8 cellular contexts compared by ENCODE assay signal in the genomic region with DNA sequence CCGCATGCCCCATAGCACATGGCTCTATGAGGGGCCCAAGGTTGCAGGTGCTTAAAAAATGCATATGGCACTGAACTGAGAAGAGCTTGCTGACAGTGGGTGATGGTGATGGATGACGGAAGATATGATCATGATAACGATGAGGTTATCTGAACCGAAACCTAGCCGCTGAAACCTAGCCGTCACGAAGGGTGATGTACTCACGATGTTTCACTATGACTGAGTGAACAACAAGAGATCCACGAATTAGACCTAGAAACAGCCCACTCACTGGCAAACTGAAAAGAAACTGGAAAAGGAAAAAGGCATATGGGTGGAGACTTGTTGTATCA. TPM values are rescaled to one million over a fixed set of nuclear protein-coding genes. Genes with fewer than 3 reads are reported as not detected.
A peak's percentile ranks its signal among the peaks of the same experiment; 100 is the strongest.
DNase-seq lines count a peak whose midpoint lies in the region; ATAC-seq and TF ChIP-seq lines count a peak whose summit lies in the region.

No MANE protein-coding gene starts in this region.

- H2AFZ ChIP-seq in OCI-LY3 (ENCODE audit: low read depth, low read length) = no peak overlapping the region

- H3K27me3 Mint-ChIP-seq in immature natural killer cell (ENCODE audit: low read depth in 3 of 3) = peaks cover 0 to 5% (median 2%) of the 10 kb centered on the region in 3 donors

- 81% methylated on average over 9 of the region's 9 CpGs for WGBS in right cardiac atrium

- peaks cover 86% of the 10 kb centered on the region for H3K4me1 ChIP-seq in OCI-LY3 (ENCODE audit: low read length)
- H3K4me1 ChIP-seq in right cardiac atrium (ENCODE audit: control insufficient read depth, insufficient read depth, low read length) = no peaks in the 10 kb centered on the region

- H3K27ac ChIP-seq in OCI-LY3 (ENCODE audit: low read length) (peak overlapping the region; percentile 56), right cardiac atrium (ENCODE audit: low read length) (no peak overlapping the region)

- peak overlapping the region; percentile 79 for H3K4me2 ChIP-seq in OCI-LY3 (ENCODE audit: low read length)

- peaks cover 0 to 7% (median 4%) of the 10 kb centered on the region in 3 donors for H3K36me3 Mint-ChIP-seq in immature natural killer cell

- DNase-seq in immature natural killer cell (peak in 1 of 3 donors; percentile 45), RKO (ENCODE audit: low spot score) (no peak), NCI-H2107 (lab: John Stamatoyannopoulos, UW) (no peak), right cardiac atrium (no peak), NCI-H526 treated with DMSO at 0.1 percent for 48 hours (lab: John Stamatoyannopoulos, UW) (no peak)

- peaks cover 14% of the 10 kb centered on the region for H3K36me3 ChIP-seq in OCI-LY3 (replicated peaks; ENCODE audit: low read depth, low read length)

- H4K20me1 ChIP-seq in OCI-LY3 (ENCODE audit: insufficient read depth, low read length) = no peaks in the 10 kb centered on the region

- ATAC-seq in GM18498 (IDR thresholded peaks at IDR 0.05; ENCODE audit: unreplicated experiment) (peak; percentile 89), GM21717 (IDR thresholded peaks at IDR 0.05; ENCODE audit: unreplicated experiment) (peak; percentile 92), right cardiac atrium (no peak)

- intact Hi-C loops in right cardiac atrium (cut with DNase I) = no loop called here

- H3K27me3 ChIP-seq in OCI-LY3 (ENCODE audit: low read depth, low read length) (no peaks in the 10 kb centered on the region), right cardiac atrium (ENCODE audit: control insufficient read depth, insufficient read depth) (no peaks in the 10 kb centered on the region)

- H3K9ac ChIP-seq in OCI-LY3 (ENCODE audit: low read length) = peak overlapping the region; percentile 50; the same call in 1 of the 2 replicates

- H3K4me3 ChIP-seq in OCI-LY3 (ENCODE audit: low read length) (peak overlapping the region; percentile 61), right cardiac atrium (ENCODE audit: low read length) (no peak overlapping the region)

- peak overlapping the region in 4 of 6 donors; percentile 9 to 91 (median 66) for H3K27ac Mint-ChIP-seq in immature natural killer cell

- TF ChIP-seq CTCF in OCI-LY3 (IDR thresholded peaks at IDR 0.05; ENCODE audit: low read depth, low read length) = no peak

- peak overlapping the region in 1 of 5 donors; percentile 74 for H3K4me3 Mint-ChIP-seq in immature natural killer cell

- no peaks in the 10 kb centered on the region for H3K9me3 Mint-ChIP-seq in immature natural killer cell

- H3K79me2 ChIP-seq in OCI-LY3 (ENCODE audit: low read length) = no peaks in the 10 kb centered on the region

- H3K4me1 Mint-ChIP-seq in immature natural killer cell = peaks cover 51 to 54% of the 10 kb centered on the region in 2 donors

- H3K9me3 ChIP-seq in OCI-LY3 (ENCODE audit: insufficient read depth, low read length) (peaks cover 10% of the 10 kb centered on the region; the same call in 1 of the 2 replicates), right cardiac atrium (ENCODE audit: control insufficient read depth, low read length) (no peaks in the 10 kb centered on the region)

RNA-seq across cellular contexts. Expression of a gene that starts 57.6 kb away (rescaled TPM):
- polyA plus RNA-seq in immature natural killer cell (1 to 10 TPM; 3.2 to 4.7 (median 4.6) TPM), right cardiac atrium (45.8 TPM)
- total RNA-seq in right cardiac atrium = 10 to 100 TPM; 70.0 to 77.3 (median 71.4) TPM

Comparison
In these comparisons a context has a peak if more than half of its experiments do, and no peak if none do; other contexts are left out.
1. ATAC-seq: peak in GM18498 (single experiment) and GM21717 (single experiment); none in right cardiac atrium (0 of 2).